8 cellular contexts compared by ENCODE assay signal in genomic region chr6:1312444-1313363, GRCh38. TPM values are rescaled to one million over a fixed set of nuclear protein-coding genes. Genes with fewer than 3 reads are reported as not detected.
DNase-seq lines count a peak whose midpoint lies in the region; ATAC-seq and TF ChIP-seq lines count a peak whose summit lies in the region.

No MANE protein-coding gene starts in this region.

- peaks cover 30 to 31% (median 30%) of the 10 kb centered on the region in 3 donors for H3K4me1 Mint-ChIP-seq in naive B cell

- peak overlapping the region; percentile 62 to 78 (median 73) for H3K4me3 Mint-ChIP-seq in naive B cell

- DNase-seq in D341Med (ENCODE audit: low spot score) = peak; percentile 79
- DNase-seq in NB4 (ENCODE audit: low read depth) = peak; percentile 83
- peak in 1 of 10 donors; percentile 41 for DNase-seq in dorsolateral prefrontal cortex
- DNase-seq in naive B cell = peak; percentile 35
- no peak for DNase-seq in UCSD-AML1 (lab: John Stamatoyannopoulos, UW; ENCODE audit: unreplicated experiment)

- H3K27me3 ChIP-seq in dorsolateral prefrontal cortex = peaks cover 0 to 72% (median 56%) of the 10 kb centered on the region in 45 donors

- intact Hi-C loops in dorsolateral prefrontal cortex (cut with DNase I) = loop anchor here in 1 of 2 donors (10.0 kb wide), 1 partner anchor 518 kb away; no protein-coding TSS in a partner anchor

- H3K27me3 Mint-ChIP-seq in naive B cell = peaks cover 41 to 75% (median 71%) of the 10 kb centered on the region in 3 donors

- peaks cover 0 to 8% (median 0%) of the 10 kb centered on the region in 7 donors for H3K9me3 Mint-ChIP-seq in naive B cell

- TF ChIP-seq CTCF in NB4 (IDR thresholded peaks at IDR 0.05; ENCODE audit: low read depth, low read length) = no peak
- TF ChIP-seq CTCF in dorsolateral prefrontal cortex (IDR thresholded peaks at IDR 0.05 in 54 of 56, conservative IDR thresholded peaks at IDR 0.05 in 2 of 56; ENCODE audit: low read depth in 1 of 56, partially characterized antibody in 56 of 56) = no peak

- peaks cover 0 to 7% of the 10 kb centered on the region in 2 donors for H3K36me3 Mint-ChIP-seq in naive B cell

- ATAC-seq in naive B cell (ENCODE audit: low read depth in 2 of 2) = peak; percentile 60 to 64
- ATAC-seq in GM19455 (IDR thresholded peaks at IDR 0.05; ENCODE audit: unreplicated experiment) = no peak
- ATAC-seq in GM21381 (IDR thresholded peaks at IDR 0.05; ENCODE audit: unreplicated experiment) = no peak
- no peak for ATAC-seq in GM19452 (IDR thresholded peaks at IDR 0.05; ENCODE audit: unreplicated experiment)

- TF ChIP-seq POLR2A in NB4 (IDR thresholded peaks at IDR 0.05; ENCODE audit: extremely low read depth, insufficient read length) = no peak

- peak overlapping the region in 53 of 59 donors; percentile 19 to 90 (median 76) for H3K27ac ChIP-seq in dorsolateral prefrontal cortex

- H3K27ac Mint-ChIP-seq in naive B cell = peak overlapping the region in 1 of 6 donors; percentile 93

- H3K4me3 ChIP-seq in NB4 (ENCODE audit: low read depth, low read length) (no peak overlapping the region), dorsolateral prefrontal cortex (peak overlapping the region; percentile 15 to 72 (median 54))

RNA-seq across cellular contexts. Expression of gene FOXQ1, which starts 0.8 kb away (rescaled TPM):
- 10 to 100 TPM in 1 of 120 experiments, 1 to 10 TPM in 119; 1.4 to 10.0 (median 4.2) TPM for total RNA-seq in dorsolateral prefrontal cortex
- polyA plus RNA-seq in naive B cell (ENCODE audit: low read depth in 6 of 6) = not detected

Comparison
In these comparisons a context has a peak if more than half of its experiments do, and no peak if none do; other contexts are left out.
1. ATAC-seq: peak in naive B cell (2 of 2); none in GM19455 (single experiment), GM21381 (single experiment) and GM19452 (single experiment).